In genomic region chr6:64777941-64778785, GRCh38 we compare ENCODE assay signal across 16 cellular contexts.
"Had no signal": no experiment of that assay in that cellular context is flagged by ENCODE, and none has a peak within 500 bp of the region (broad histone marks: within the 10 kb centered on the region; RNA-seq: fewer than 3 reads in every experiment).

No MANE protein-coding gene starts in this region.

- DNase-seq: activated CD4-positive, alpha-beta T cell treated with anti-CD3 and anti-CD28 coated beads for 48 hours; activated CD8-positive, alpha-beta memory T cell treated with anti-CD3 and anti-CD28 coated beads, Interleukin-2, amount 50 U/mL, for 4 hours; activated CD8-positive, alpha-beta T cell treated with anti-CD3 and anti-CD28 coated beads, Interleukin-2, amount 10 ng/mL, durations not matched to agents 7 days and 5 days; activated effector memory CD4-positive, alpha-beta T cell treated with anti-CD3 and anti-CD28 coated beads, Interleukin-2, amount 50 U/mL, for 16 hours; activated T-cell treated with anti-CD3 and anti-CD28 coated beads, Interleukin-2, amount 50 U/mL, for 48 hours; adrenal gland; effector CD8-positive, alpha-beta T cell; kidney; left lung; mammary epithelial cell; naive B cell; pancreas; T-helper 2 cell had no signal

- H3K4me3 ChIP-seq: adrenal gland, hepatocyte, left lung, neural progenitor cell, pancreas, thoracic aorta had no signal

- FAIRE-seq: kidney, pancreas had no signal
